ENCODE assay signal across 13 cellular contexts in the genomic region with DNA sequence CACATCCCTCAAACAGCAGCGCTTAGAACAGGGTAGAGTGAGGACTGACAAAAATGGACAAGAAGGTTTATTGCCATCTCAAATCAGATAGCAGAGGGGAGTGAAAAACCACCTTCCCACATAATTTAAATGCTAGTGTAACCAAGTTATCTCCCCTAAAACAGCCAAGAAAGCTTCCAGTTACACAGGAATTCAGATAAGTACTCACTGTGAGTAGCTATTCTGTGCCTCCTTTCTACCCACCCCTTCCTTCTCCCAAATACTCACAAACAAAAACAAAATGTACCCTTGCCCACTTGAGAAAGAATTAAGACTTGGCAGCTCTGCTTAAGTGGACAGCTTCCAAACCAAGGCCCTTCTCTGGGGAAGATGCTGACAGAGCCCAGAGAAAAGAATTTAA. TPM values are rescaled to one million over a fixed set of nuclear protein-coding genes. Genes with fewer than 3 reads are reported as not detected.
DNase-seq lines count a peak whose midpoint lies in the region; ATAC-seq and TF ChIP-seq lines count a peak whose summit lies in the region.
"Had no signal": no experiment of that assay in that cellular context is flagged by ENCODE, and none has a peak within 500 bp of the region (broad histone marks: within the 10 kb centered on the region; RNA-seq: fewer than 3 reads in every experiment).

No MANE protein-coding gene starts in this region.

- no peak overlapping the region for H3K4me3 Mint-ChIP-seq in osteocyte (ENCODE audit: unreplicated experiment)
- H3K4me3 Mint-ChIP-seq: natural killer cell treated with Interleukin-12 subunit alpha and Interleukin-12 subunit beta and Interleukin-15 and Interleukin-18, amount 100 ng/mL, for 72 hours had no signal

- H3K36me3 Mint-ChIP-seq in osteocyte (ENCODE audit: unreplicated experiment) = peaks cover 28% of the 10 kb centered on the region

- 78 to 100% (median 89%) methylated on average over 1 of the region's 1 CpG for WGBS in heart left ventricle, 4 donors

- H3K27me3 ChIP-seq in heart left ventricle = peaks cover 0 to 61% (median 0%) of the 10 kb centered on the region in 9 donors

- peak overlapping the region; percentile 84 for H3K27ac Mint-ChIP-seq in osteocyte (ENCODE audit: unreplicated experiment)
- H3K27ac Mint-ChIP-seq: natural killer cell treated with Interleukin-12 subunit alpha and Interleukin-12 subunit beta and Interleukin-15 and Interleukin-18, amount 100 ng/mL, for 72 hours had no signal

- H3K9me3 ChIP-seq in heart left ventricle = no peaks in the 10 kb centered on the region

- TF ChIP-seq CTCF in heart left ventricle (IDR thresholded peaks at IDR 0.05) (no peak), osteocyte (IDR thresholded peaks at IDR 0.05) (no peak)

- peaks cover 0 to 65% (median 39%) of the 10 kb centered on the region in 12 donors for H3K4me1 ChIP-seq in heart left ventricle

- peaks cover 23% of the 10 kb centered on the region for H3K4me1 Mint-ChIP-seq in osteocyte (ENCODE audit: unreplicated experiment)

- H3K36me3 ChIP-seq in heart left ventricle = peaks cover 0 to 32% (median 24%) of the 10 kb centered on the region in 9 donors

- H3K4me3 ChIP-seq in heart left ventricle = no peak overlapping the region

- ATAC-seq in Right ventricle myocardium superior (ENCODE audit: poor library complexity) (peak; percentile 47), heart left ventricle (no peak), GM21390 (IDR thresholded peaks at IDR 0.05; ENCODE audit: unreplicated experiment) (no peak)
- ATAC-seq: activated CD4-positive, CD25-positive, alpha-beta regulatory T cell treated with anti-CD3 and anti-CD28 coated beads, Interleukin-2, amount 50 U/mL, for 24 hours; natural killer cell treated with Interleukin-12 subunit alpha and Interleukin-12 subunit beta and Interleukin-15 and Interleukin-18, amount 100 ng/mL, for 72 hours had no signal

- H3K9me3 Mint-ChIP-seq in osteocyte (ENCODE audit: unreplicated experiment) = no peaks in the 10 kb centered on the region
- H3K9me3 Mint-ChIP-seq: natural killer cell treated with Interleukin-12 subunit alpha and Interleukin-12 subunit beta and Interleukin-15 and Interleukin-18, amount 100 ng/mL, for 72 hours had no signal

- DNase-seq in Right ventricle myocardium superior (no peak), heart left ventricle (no peak), fibroblast of gingiva (ENCODE audit: low read depth) (peak; percentile 26), osteocyte (ENCODE audit: extremely low spot score, unreplicated experiment) (no peak), NCI-H2171 treated with DMSO at 0.1 percent for 48 hours (lab: John Stamatoyannopoulos, UW) (no peak), AML-193 (lab: John Stamatoyannopoulos, UW) (no peak), DMS114 treated with DMSO at 0.1 percent for 48 hours (lab: John Stamatoyannopoulos, UW; ENCODE audit: unreplicated experiment) (no peak)
- DNase-seq: dermis blood vessel endothelial cell, NCI-H2227 treated with DMSO at 0.1 percent for 48 hours, SW 1271 had no signal

- H3K27me3 Mint-ChIP-seq in osteocyte (ENCODE audit: unreplicated experiment) = no peaks in the 10 kb centered on the region
- H3K27me3 Mint-ChIP-seq: natural killer cell treated with Interleukin-12 subunit alpha and Interleukin-12 subunit beta and Interleukin-15 and Interleukin-18, amount 100 ng/mL, for 72 hours had no signal

- peak overlapping the region in 2 of 12 donors; percentile 56 to 60 for H3K27ac ChIP-seq in heart left ventricle

- intact Hi-C loops in Right ventricle myocardium superior (cut with DNase I) = no loop called here
- intact Hi-C loops in heart left ventricle (cut with DNase I) = no loop called here

- TF ChIP-seq POLR2A in heart left ventricle (IDR thresholded peaks at IDR 0.05) = no peak

RNA-seq across cellular contexts. Expression of a gene that starts 9.1 kb away (rescaled TPM):
- total RNA-seq in Right ventricle myocardium superior (23.2 TPM), heart left ventricle (10 to 100 TPM; 16.4 to 36.2 (median 28.0) TPM), osteocyte (25.1 and 26.2 TPM in 2 replicates)
- 10 to 100 TPM in 1 of 2 donors, 1 to 10 TPM in 1; 8.1 to 11.8 TPM for polyA plus RNA-seq in heart left ventricle
